1 cellular context compared by ENCODE assay signal in genomic region chr1:25924454-25924853, GRCh38.
TF ChIP-seq lines count a peak whose summit lies in the region.

No MANE protein-coding gene starts in this region.

TF ChIP-seq in K562, 482 proteins besides CTCF, POLR2A, EP300 and RAD21 (continued from another document and continues in another):
- no peak for TF ChIP-seq GMEB1 (CRISPR knock-in tag; IDR thresholded peaks at IDR 0.05)
- no peak for TF ChIP-seq SNAPC5 (CRISPR knock-in tag; IDR thresholded peaks at IDR 0.05)
- TF ChIP-seq GTF2B (IDR thresholded peaks at IDR 0.05; ENCODE audit: extremely low read depth, insufficient read length) = no peak
- TF ChIP-seq SNIP1 (IDR thresholded peaks at IDR 0.05; ENCODE audit: low read depth) = no peak
- TF ChIP-seq ZNF133 (CRISPR knock-in tag; IDR thresholded peaks at IDR 0.05) = no peak
- TF ChIP-seq HOMEZ (CRISPR knock-in tag; IDR thresholded peaks at IDR 0.05) = no peak
- peak in 1 of 2 experiments; percentile 70; a peak in 1 of 4 replicates for TF ChIP-seq RCOR1 (IDR thresholded peaks at IDR 0.05; ENCODE audit: borderline replicate concordance in 1 of 2, low read depth in 2 of 2, low read length in 2 of 2)
- TF ChIP-seq BRF2 (IDR thresholded peaks at IDR 0.05; ENCODE audit: borderline replicate concordance, insufficient read depth, insufficient read length) = no peak
- TF ChIP-seq FOSL1 (tag; conservative IDR thresholded peaks at IDR 0.05) = no peak
- TF ChIP-seq TSC22D4 (tag; IDR thresholded peaks at IDR 0.05) = no peak
- peak; percentile 21; the same call in 1 of the 2 replicates for TF ChIP-seq TAL1 (IDR thresholded peaks at IDR 0.05)
- no peak for TF ChIP-seq SAP30 (IDR thresholded peaks at IDR 0.05; ENCODE audit: borderline replicate concordance, insufficient read depth, low read depth, low read length, poor library complexity, severe bottlenecking)
- TF ChIP-seq ZBTB12 (CRISPR knock-in tag; IDR thresholded peaks at IDR 0.05) = no peak
- TF ChIP-seq ZC3H8 (IDR thresholded peaks at IDR 0.05) = no peak
- TF ChIP-seq IRF1 (CRISPR knock-in tag; IDR thresholded peaks at IDR 0.05; ENCODE audit: borderline replicate concordance) = no peak
- no peak for TF ChIP-seq STAG1 (CRISPR knock-in tag; IDR thresholded peaks at IDR 0.05; ENCODE audit: borderline replicate concordance)
- TF ChIP-seq PBX2 (CRISPR knock-in tag; IDR thresholded peaks at IDR 0.05; ENCODE audit: low read depth) = no peak
- peak; percentile 61; the same call in 1 of the 2 replicates for TF ChIP-seq PBX2 (tag; conservative IDR thresholded peaks at IDR 0.05; ENCODE audit: low read depth)
- TF ChIP-seq FOXM1 (IDR thresholded peaks at IDR 0.05; ENCODE audit: low read depth) = no peak
- TF ChIP-seq FOXM1 (CRISPR knock-in tag; IDR thresholded peaks at IDR 0.05; ENCODE audit: low read depth) = no peak
- TF ChIP-seq FOXK2 (conservative IDR thresholded peaks at IDR 0.05 in 1 of 2, IDR thresholded peaks at IDR 0.05 in 1 of 2; ENCODE audit: low read depth in 2 of 2) = peak in 1 of 2 experiments; percentile 49; a peak in 1 of 4 replicates
- TF ChIP-seq CBFA2T3 (IDR thresholded peaks at IDR 0.05) = peak; percentile 41; the same call in 1 of the 2 replicates
- peak; percentile 63; the same call in 1 of the 2 replicates for TF ChIP-seq SMARCC2 (IDR thresholded peaks at IDR 0.05; ENCODE audit: low read depth)
- TF ChIP-seq CHAMP1 (IDR thresholded peaks at IDR 0.05) = no peak
- TF ChIP-seq MEIS2 (IDR thresholded peaks at IDR 0.05; ENCODE audit: partially characterized antibody) = peak; percentile 83
- peak; percentile 23; the same call in 1 of the 2 replicates for TF ChIP-seq HES1 (IDR thresholded peaks at IDR 0.05; ENCODE audit: low read depth)
- no peak for TF ChIP-seq FOS (IDR thresholded peaks at IDR 0.05; ENCODE audit: extremely low read depth, insufficient read length)
- no peak for TF ChIP-seq ZNF780A (CRISPR knock-in tag; IDR thresholded peaks at IDR 0.05)
- TF ChIP-seq CBFB (CRISPR knock-in tag; IDR thresholded peaks at IDR 0.05) = no peak
- TF ChIP-seq ZBTB9 (CRISPR knock-in tag; IDR thresholded peaks at IDR 0.05) = no peak
- TF ChIP-seq WHSC1 (IDR thresholded peaks at IDR 0.05; ENCODE audit: low read length) = no peak
- no peak for TF ChIP-seq RREB1 (CRISPR knock-in tag; IDR thresholded peaks at IDR 0.05)
- TF ChIP-seq SMARCE1 (IDR thresholded peaks at IDR 0.05) = peak; percentile 80
- TF ChIP-seq NR0B1 (IDR thresholded peaks at IDR 0.05; ENCODE audit: partially characterized antibody) = no peak
